15 cellular contexts compared by ENCODE assay signal in the genomic region with DNA sequence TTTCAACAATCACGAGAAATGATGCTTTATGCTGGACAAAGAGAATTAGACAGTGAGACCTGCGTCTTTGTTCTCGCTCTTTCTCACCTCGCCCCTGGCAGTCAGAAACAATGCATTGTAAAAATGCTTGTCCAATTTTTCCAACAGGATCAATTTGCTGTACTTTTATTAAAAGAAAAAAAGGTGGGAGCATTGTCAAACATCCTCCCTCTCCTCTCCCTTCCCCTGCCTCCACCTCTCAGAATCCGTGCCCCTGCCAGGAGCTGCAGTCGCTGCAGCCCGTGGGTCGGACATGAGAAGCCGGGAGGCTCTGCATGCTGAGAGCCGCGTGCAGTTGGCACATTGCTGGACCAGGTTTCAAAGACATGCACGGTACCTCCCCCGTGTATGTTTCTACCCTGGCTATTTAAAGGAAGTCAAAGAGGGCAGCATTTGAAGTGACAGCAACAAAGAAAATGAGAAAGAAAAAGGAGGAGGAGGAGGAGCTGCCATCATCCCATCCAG.
"Had no signal": no experiment of that assay in that cellular context is flagged by ENCODE, and none has a peak within 500 bp of the region (broad histone marks: within the 10 kb centered on the region; RNA-seq: fewer than 3 reads in every experiment).

No MANE protein-coding gene starts in this region.

- H3K4me1 ChIP-seq: body of pancreas, psoas muscle, sigmoid colon, stomach, uterus had no signal

- H3K27ac ChIP-seq: body of pancreas, coronary artery, psoas muscle, sigmoid colon, stomach, thoracic aorta had no signal

- H3K9me3 ChIP-seq: body of pancreas, psoas muscle, sigmoid colon, stomach, thoracic aorta, uterus had no signal

- H3K4me3 ChIP-seq: body of pancreas, coronary artery, psoas muscle, sigmoid colon, stomach, thoracic aorta, uterus had no signal

- DNase-seq: activated CD4-positive, alpha-beta T cell treated with anti-CD3 and anti-CD28 coated beads, Interleukin-2, amount 50 U/mL, for 48 hours; activated naive CD4-positive, alpha-beta T cell treated with anti-CD3 and anti-CD28 coated beads for 36 hours; body of pancreas; central memory CD4-positive, alpha-beta T cell; effector memory CD4-positive, alpha-beta T cell; foreskin melanocyte; nephron progenitor cell; psoas muscle; sigmoid colon; stimulated activated CD4-positive, alpha-beta T cell treated with anti-CD3 and anti-CD28 coated beads, Interleukin-12 subunit alpha, Interleukin-12 subunit beta, amount 100 ng/mL, for 4 hours; stimulated activated CD4-positive, alpha-beta T cell treated with anti-CD3 and anti-CD28 coated beads, Interleukin-2, amount 100 ng/mL, for 24 hours; stomach; uterus had no signal

- H3K27me3 ChIP-seq: body of pancreas, sigmoid colon, uterus had no signal

- ATAC-seq: body of pancreas, psoas muscle had no signal

- H3K36me3 ChIP-seq: sigmoid colon, stomach, thoracic aorta, uterus had no signal
